In the genomic region with DNA sequence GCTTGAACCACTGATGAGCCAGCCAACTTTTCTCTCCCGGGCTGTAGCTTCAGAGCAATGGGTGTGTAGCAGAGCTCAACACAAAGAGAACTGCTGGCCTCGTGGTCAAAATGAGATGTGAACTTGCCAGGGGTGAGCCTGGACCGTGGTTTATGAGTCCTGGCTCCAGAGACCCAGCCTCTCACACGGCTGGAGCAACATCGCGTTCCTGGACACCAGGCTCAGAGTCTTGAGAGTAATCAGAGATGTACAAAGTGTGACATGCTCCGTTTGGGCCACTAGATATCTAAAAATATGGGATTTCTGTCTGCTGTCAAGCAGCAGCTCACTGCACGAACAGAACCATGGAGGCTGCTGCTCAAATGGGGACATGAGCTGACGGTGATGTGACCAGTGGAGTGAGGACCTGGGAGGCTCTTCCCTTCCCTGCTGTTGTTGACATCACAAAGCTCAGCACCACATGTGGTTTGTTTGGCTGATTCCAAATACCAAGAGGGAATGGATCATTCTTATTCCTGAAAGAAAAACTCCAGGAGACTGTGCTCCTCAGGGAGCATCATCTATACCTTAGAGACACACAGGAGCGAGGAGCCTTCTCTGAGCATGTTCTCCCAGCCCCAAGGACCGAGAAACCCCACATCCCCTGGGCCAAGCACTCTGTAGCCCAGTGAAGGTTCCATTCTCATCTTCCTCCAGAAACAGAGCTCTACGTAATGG, we compare ENCODE assay signal across 14 cellular contexts. TPM values are rescaled to one million over a fixed set of nuclear protein-coding genes. Genes with fewer than 3 reads are reported as not detected.
DNase-seq lines count a peak whose midpoint lies in the region; ATAC-seq, FAIRE-seq and TF ChIP-seq lines count a peak whose summit lies in the region.
"Had no signal": no experiment of that assay in that cellular context is flagged by ENCODE, and none has a peak within 500 bp of the region (broad histone marks: within the 10 kb centered on the region; RNA-seq: fewer than 3 reads in every experiment).

No MANE protein-coding gene starts in this region.

- intact Hi-C loops in sigmoid colon (cut with DNase I), result loop anchor here (2.0 kb wide), 1 partner anchor 25 kb away; no protein-coding TSS in a partner anchor

- H3K27ac Mint-ChIP-seq in GM23338, result 0 out of 2 replicates have a peak overlapping the region, but pooled peaks have one; percentile 56
- H3K27ac Mint-ChIP-seq: activated CD8-positive, alpha-beta memory T cell treated with anti-CD3 and anti-CD28 coated beads, Interleukin-2, amount 10 ng/mL, durations not matched to agents 7 days and 5 days; activated naive CD4-positive, alpha-beta T cell treated with anti-CD3 and anti-CD28 coated beads, Interleukin-2, amount 10 ng/mL, durations not matched to agents 7 days and 5 days had no signal

- H3K4me3 Mint-ChIP-seq in GM23338, result no peak overlapping the region
- H3K4me3 Mint-ChIP-seq: activated CD8-positive, alpha-beta memory T cell treated with anti-CD3 and anti-CD28 coated beads, Interleukin-2, amount 10 ng/mL, durations not matched to agents 7 days and 5 days; activated naive CD4-positive, alpha-beta T cell treated with anti-CD3 and anti-CD28 coated beads, Interleukin-2, amount 10 ng/mL, durations not matched to agents 7 days and 5 days had no signal

- H2AFZ ChIP-seq in GM23338 (no peak overlapping the region), keratinocyte (ENCODE audit: control insufficient read depth, low read length) (no peak overlapping the region)

- peak; percentile 74 for ATAC-seq in GM23338
- no peak for ATAC-seq in HG03025 (IDR thresholded peaks at IDR 0.05; ENCODE audit: low FRiP score, unreplicated experiment)
- ATAC-seq: activated CD8-positive, alpha-beta memory T cell treated with anti-CD3 and anti-CD28 coated beads, Interleukin-2, amount 10 ng/mL, durations not matched to agents 7 days and 5 days had no signal

- DNase-seq in GM23338 (ENCODE audit: low spot score) (no peak), coronary artery (ENCODE audit: low spot score) (no peak), keratinocyte (ENCODE audit: low read depth, low spot score) (no peak), sigmoid colon (peak; percentile 93), GM19239 (ENCODE audit: insufficient read length, low spot score) (no peak), HAP-1 (ENCODE audit: low spot score in 2 of 2) (no peak), H54 (ENCODE audit: insufficient read length, low spot score) (no peak)
- DNase-seq: activated CD8-positive, alpha-beta memory T cell treated with anti-CD3 and anti-CD28 coated beads, Interleukin-2, amount 10 ng/mL, durations not matched to agents 7 days and 5 days; activated naive CD4-positive, alpha-beta T cell treated with anti-CD3 and anti-CD28 coated beads, Interleukin-2, amount 10 ng/mL, durations not matched to agents 7 days and 5 days; cortex of kidney; HCEC 1CT had no signal

- H3K9me1 ChIP-seq in keratinocyte (ENCODE audit: control insufficient read depth, extremely low read depth, insufficient read depth, low read length), result no peaks in the 10 kb centered on the region

- 84 to 88% methylated on average over 12 of the region's 12 CpGs for WGBS in sigmoid colon, 2 donors

- H3K9me3 ChIP-seq in keratinocyte (ENCODE audit: control insufficient read depth, low read depth, low read length) (no peaks in the 10 kb centered on the region), sigmoid colon (no peaks in the 10 kb centered on the region), HAP-1 (no peaks in the 10 kb centered on the region)

- no peaks in the 10 kb centered on the region for H4K20me1 ChIP-seq in GM23338 (replicated peaks; ENCODE audit: insufficient read depth)
- no peaks in the 10 kb centered on the region for H4K20me1 ChIP-seq in keratinocyte (ENCODE audit: control insufficient read depth, extremely low read depth, insufficient read depth, low read length)

- TF ChIP-seq CTCF in GM23338 (conservative IDR thresholded peaks at IDR 0.05; ENCODE audit: low read depth in 2 of 2), result no peak
- TF ChIP-seq CTCF in coronary artery (IDR thresholded peaks at IDR 0.05), result no peak
- TF ChIP-seq CTCF in keratinocyte (optimal IDR thresholded peaks at IDR 0.05 in 1 of 3, IDR thresholded peaks at IDR 0.05 in 1 of 3, conservative IDR thresholded peaks at IDR 0.05 in 1 of 3; ENCODE audit: extremely low read depth in 1 of 3, insufficient read depth in 2 of 3, low read length in 3 of 3), result no peak
- TF ChIP-seq CTCF in sigmoid colon (IDR thresholded peaks at IDR 0.05), result no peak

- dilution Hi-C loops in keratinocyte (cut with MboI; ENCODE audit: extremely low pct_ligation_motif_present, low sequenced_read_pairs), result no loop called here

- FAIRE-seq in keratinocyte (lab: Jason Lieb, UNC) (peak; percentile 34), GM19239 (lab: Jason Lieb, UNC) (no peak), H54 (lab: Jason Lieb, UNC) (no peak)
- FAIRE-seq: GM18507 had no signal

- H3K9ac ChIP-seq in keratinocyte (ENCODE audit: control insufficient read depth, extremely low read depth, insufficient read depth, low read length), result no peak overlapping the region

- H3K27ac ChIP-seq in GM23338 (ENCODE audit: low read depth) (no peak overlapping the region), coronary artery (peak overlapping the region; percentile 83 to 85), keratinocyte (ENCODE audit: control insufficient read depth, insufficient read depth, low read length) (no peak overlapping the region), sigmoid colon (peak overlapping the region; percentile 78 to 90 (median 85))

- H3K36me3 ChIP-seq in GM23338 (ENCODE audit: insufficient read depth) (no peaks in the 10 kb centered on the region), keratinocyte (ENCODE audit: control insufficient read depth in 2 of 2, extremely low read depth in 1 of 2, insufficient read depth in 2 of 2, low read length in 2 of 2) (peaks cover 0 to 1% of the 10 kb centered on the region in 2 experiments), sigmoid colon (peaks cover 0 to 8% (median 0%) of the 10 kb centered on the region in 4 donors), HAP-1 (replicated peaks) (no peaks in the 10 kb centered on the region)

- no peaks in the 10 kb centered on the region for H3F3A ChIP-seq in GM23338 (replicated peaks; ENCODE audit: low read depth)

- H3K4me3 ChIP-seq in GM23338 (no peak overlapping the region), coronary artery (peak overlapping the region; percentile 8), keratinocyte (ENCODE audit: control insufficient read depth in 2 of 3, extremely low read depth in 1 of 3, insufficient read depth in 2 of 3, low read depth in 1 of 3, low read length in 3 of 3) (no peak overlapping the region), sigmoid colon (no peak overlapping the region), HAP-1 (no peak overlapping the region)
- H3K4me3 ChIP-seq: skin epidermis had no signal

- in situ Hi-C loops in HAP-1 (cut with MboI; ENCODE audit: low sequenced_read_pairs), result no loop called here

- H3K9me3 Mint-ChIP-seq in GM23338, result no peaks in the 10 kb centered on the region; the same call in 2 of the 3 replicates
- H3K9me3 Mint-ChIP-seq: activated naive CD4-positive, alpha-beta T cell treated with anti-CD3 and anti-CD28 coated beads, Interleukin-2, amount 10 ng/mL, durations not matched to agents 7 days and 5 days had no signal

- H3K79me2 ChIP-seq in GM23338 (replicated peaks; ENCODE audit: insufficient read depth) (peaks cover 4% of the 10 kb centered on the region; the same call in 1 of the 2 replicates), keratinocyte (ENCODE audit: control insufficient read depth, insufficient read depth, low read length) (peaks cover 11% of the 10 kb centered on the region)

- peak in 2 of 4 donors; percentile 19 to 75 for TF ChIP-seq EP300 in sigmoid colon (IDR thresholded peaks at IDR 0.05)

- H3K4me2 ChIP-seq in GM23338 (no peak overlapping the region), keratinocyte (ENCODE audit: control insufficient read depth, extremely low read depth, insufficient read depth, low read depth, low read length) (no peak overlapping the region)

- peaks cover 3% of the 10 kb centered on the region for H3K27me3 Mint-ChIP-seq in GM23338 (ENCODE audit: insufficient read depth, low read depth, poor library complexity)

- H3K4me1 Mint-ChIP-seq in GM23338, result peaks cover 31% of the 10 kb centered on the region

- no peak for TF ChIP-seq POLR2A in sigmoid colon (IDR thresholded peaks at IDR 0.05)
- TF ChIP-seq POLR2A in H54 (IDR thresholded peaks at IDR 0.05; ENCODE audit: low read depth, low read length), result no peak

- H3K27me3 ChIP-seq in GM23338 (ENCODE audit: insufficient read depth) (no peaks in the 10 kb centered on the region), keratinocyte (ENCODE audit: control insufficient read depth, extremely low read depth, insufficient read depth, low read length) (no peaks in the 10 kb centered on the region), sigmoid colon (no peaks in the 10 kb centered on the region), HAP-1 (ENCODE audit: low read depth) (no peaks in the 10 kb centered on the region)

- H3K9me2 ChIP-seq in GM23338 (ENCODE audit: insufficient read depth), result no peaks in the 10 kb centered on the region

- H3K36me3 Mint-ChIP-seq in GM23338 (ENCODE audit: low read depth), result peaks cover 8% of the 10 kb centered on the region
- H3K36me3 Mint-ChIP-seq: activated CD8-positive, alpha-beta memory T cell treated with anti-CD3 and anti-CD28 coated beads, Interleukin-2, amount 10 ng/mL, durations not matched to agents 7 days and 5 days had no signal

- H3K4me1 ChIP-seq in GM23338 (ENCODE audit: insufficient read depth), result peaks cover 6% of the 10 kb centered on the region; the same call in 1 of the 2 replicates
- peaks cover 26% of the 10 kb centered on the region for H3K4me1 ChIP-seq in keratinocyte (ENCODE audit: control insufficient read depth, extremely low read depth, insufficient read depth, low read length)
- peaks cover 0 to 91% (median 80%) of the 10 kb centered on the region in 4 donors for H3K4me1 ChIP-seq in sigmoid colon
- H3K4me1 ChIP-seq in HAP-1, result peaks cover 7% of the 10 kb centered on the region

RNA-seq across cellular contexts. Expression of gene SVIL, which starts 9.2 kb away (rescaled TPM):
- total RNA-seq in GM23338 (2014; rRNA removed; shearing (Covaris generic)), result 7.8 and 8.8 TPM in 2 replicates
- polyA plus RNA-seq in GM23338 (2016; fragmentation: Nextera tagmentation; extraction: Ambion mirVana) (23.9 and 34.9 TPM in 2 replicates), keratinocyte (12.0 to 24.0 TPM (median 16.2 TPM) in 3 replicates), sigmoid colon (10 to 100 TPM in 2 of 3 donors, 1 to 10 TPM in 1; 8.3 to 42.5 (median 10.8) TPM)
- polyA plus RNA-seq in keratinocyte (2011; ENCODE audit: low read depth), result 54.2 TPM
- 14.1 and 14.5 TPM in 2 replicates for polyA plus RNA-seq in keratinocyte (2011; cell fraction: cytosol; rRNA removed)
- 54.5 and 61.4 TPM in 2 replicates for polyA plus RNA-seq in keratinocyte (2011; cell fraction: nucleus; rRNA removed)
- polyA plus RNA-seq in keratinocyte (2012; ENCODE audit: low replicate concordance), result 21.1 and 27.6 TPM in 2 replicates
- polyA minus RNA-seq in keratinocyte, result 23.1 to 93.4 TPM (median 35.1 TPM) in 3 replicates
- 29.7 TPM for polyA minus RNA-seq in keratinocyte (2011; cell fraction: cytosol; rRNA and poly(A)+ RNA removed)
- 54.7 and 104 TPM in 2 replicates for polyA minus RNA-seq in keratinocyte (2011; cell fraction: nucleus; rRNA and poly(A)+ RNA removed)
- 1,000 to 10,000 TPM in 1 of 4 donors, 100 to 1,000 TPM in 3; 637 to 1,443 (median 763) TPM for total RNA-seq in sigmoid colon

Comparison
In these comparisons a context has a peak if more than half of its experiments do, and no peak if none do; other contexts are left out.
1. H3K27ac ChIP-seq: peak in coronary artery (2 of 2) and sigmoid colon (4 of 4); none in GM23338 (single experiment) and keratinocyte (single experiment).